22 cellular contexts compared by ENCODE assay signal in genomic region chr7:44705434-44705833, GRCh38. TPM values are rescaled to one million over a fixed set of nuclear protein-coding genes. Genes with fewer than 3 reads are reported as not detected.
A peak's percentile ranks its signal among the peaks of the same experiment; 100 is the strongest.
DNase-seq lines count a peak whose midpoint lies in the region; ATAC-seq, FAIRE-seq and TF ChIP-seq lines count a peak whose summit lies in the region.
"Had no signal": no experiment of that assay in that cellular context is flagged by ENCODE, and none has a peak within 500 bp of the region (broad histone marks: within the 10 kb centered on the region; RNA-seq: fewer than 3 reads in every experiment).

No MANE protein-coding gene starts in this region.

- no peak overlapping the region for H2AFZ ChIP-seq in K562 (ENCODE audit: low read depth, low read length)
- H2AFZ ChIP-seq: GM23248 had no signal

- BruUV-seq in K562 (replicated peaks; lab: Mats Ljungman, UMichigan), result no TSS peak

- no peaks in the 10 kb centered on the region for H3K4me1 Mint-ChIP-seq in activated naive CD4-positive, alpha-beta T cell treated with anti-CD3 and anti-CD28 coated beads, Interleukin-2, amount 50 U/mL, for 24 hours
- no peaks in the 10 kb centered on the region for H3K4me1 Mint-ChIP-seq in activated naive CD4-positive, alpha-beta T cell treated with anti-CD3 and anti-CD28 coated beads for 36 hours (ENCODE audit: low read depth)
- H3K4me1 Mint-ChIP-seq in WTC11, result no peaks in the 10 kb centered on the region

- no peak for ATAC-seq in WTC11
- no peak for ATAC-seq in K562

- no peak for DNase-seq in activated naive CD4-positive, alpha-beta T cell treated with anti-CD3 and anti-CD28 coated beads for 36 hours
- DNase-seq in WTC11 (ENCODE audit: low spot score) (no peak), K562 (ENCODE audit: extremely low read depth in 1 of 4, low spot score in 3 of 4) (no peak), spleen (peak; percentile 11), caudate nucleus (lab: John Stamatoyannopoulos, UW) (no peak), T1000 (lab: John Stamatoyannopoulos, UW) (no peak)
- DNase-seq in activated effector memory CD4-positive, alpha-beta T cell treated with Interleukin-2 at 50 U/mL for 16 hours, result no peak
- DNase-seq: CD4-positive, alpha-beta T cell; DMS153; GM23248; NCI-H1092 treated with DMSO at 0.1 percent for 48 hours; NCI-H1436 treated with DMSO at 0.1 percent for 48 hours; NCI-H1930; NCI-H510A; NK-92 treated with Interleukin-12 subunit alpha and Interleukin-12 subunit beta, amount 100 ng/mL, for 24 hours; SHP77 treated with DMSO at 0.1 percent for 48 hours had no signal

- 92% methylated on average over 3 of the region's 3 CpGs for WGBS in K562 (ENCODE audit: insufficient coverage, low coverage, missing lambda C conversion rate)
- WGBS in spleen, 5 donors, result 89 to 99% (median 97%) methylated on average over 3 of the region's 3 CpGs

- H3K9me3 ChIP-seq in K562 (replicated peaks; ENCODE audit: control insufficient read depth, insufficient read depth, low read depth, low read length) (no peaks in the 10 kb centered on the region), spleen (no peaks in the 10 kb centered on the region)
- H3K9me3 ChIP-seq: HAP-1 had no signal

- H3K4me3 Mint-ChIP-seq in activated naive CD4-positive, alpha-beta T cell treated with anti-CD3 and anti-CD28 coated beads, Interleukin-2, amount 50 U/mL, for 24 hours, result no peak overlapping the region
- H3K4me3 Mint-ChIP-seq in activated naive CD4-positive, alpha-beta T cell treated with anti-CD3 and anti-CD28 coated beads for 36 hours, result no peak overlapping the region
- no peak overlapping the region for H3K4me3 Mint-ChIP-seq in WTC11
- H3K4me3 Mint-ChIP-seq: CD4-positive, alpha-beta T cell had no signal

- H3K4me1 ChIP-seq in K562 (replicated peaks in 1 of 2; ENCODE audit: control insufficient read depth in 2 of 2, insufficient read depth in 2 of 2, low read length in 2 of 2) (peaks cover 0 to 6% of the 10 kb centered on the region in 2 experiments; a peak in 2 of 5 replicates), spleen (no peaks in the 10 kb centered on the region)
- H3K4me1 ChIP-seq: HAP-1 had no signal

- no peak for TF ChIP-seq CTCF in WTC11 (IDR thresholded peaks at IDR 0.05)
- TF ChIP-seq CTCF in K562 (IDR thresholded peaks at IDR 0.05 in 2 of 3, conservative IDR thresholded peaks at IDR 0.05 in 1 of 3; ENCODE audit: insufficient read depth in 2 of 3, low read depth in 1 of 3, low read length in 3 of 3), result no peak
- no peak for TF ChIP-seq CTCF in spleen (IDR thresholded peaks at IDR 0.05 in 8 of 11, conservative IDR thresholded peaks at IDR 0.05 in 3 of 11)

- no peak for TF ChIP-seq EP300 in K562 (IDR thresholded peaks at IDR 0.05; ENCODE audit: low read length)

- H3K4me3 ChIP-seq in K562 (no peak overlapping the region), spleen (no peak overlapping the region)
- H3K4me3 ChIP-seq: BLaER1, GM23248, HAP-1 had no signal

- POLR2A ChIA-PET in WTC11 (lab: Charles Lee), result no interaction called here
- POLR2A ChIA-PET in K562 (lab: Yijun Ruan, JAX), result interaction anchor here (0.6 kb wide), 1 partner anchor 275 kb away, joined by 3 read pairs; no protein-coding TSS in a partner anchor

- TF ChIP-seq RAD21 in K562 (CRISPR knock-in tag; conservative IDR thresholded peaks at IDR 0.05 in 1 of 2, IDR thresholded peaks at IDR 0.05 in 1 of 2), result no peak

- CTCF ChIA-PET in activated naive CD4-positive, alpha-beta T cell treated with anti-CD3 and anti-CD28 coated beads for 36 hours (lab: Charles Lee), result interaction anchor here (0.6 to 0.7 kb wide), 2 partner anchors 10 to 430 kb away, joined by 3 to 4 read pairs; no protein-coding TSS in a partner anchor
- CTCF ChIA-PET in WTC11 (lab: Charles Lee), result no interaction called here
- CTCF ChIA-PET in K562 (lab: Yijun Ruan, JAX; ENCODE audit: low intra/inter-chr PET ratio), result no interaction called here

- H3K27ac Mint-ChIP-seq in activated naive CD4-positive, alpha-beta T cell treated with anti-CD3 and anti-CD28 coated beads, Interleukin-2, amount 50 U/mL, for 24 hours, result peak overlapping the region; percentile 35
- no peak overlapping the region for H3K27ac Mint-ChIP-seq in activated naive CD4-positive, alpha-beta T cell treated with anti-CD3 and anti-CD28 coated beads for 36 hours
- H3K27ac Mint-ChIP-seq in WTC11, result peak overlapping the region; percentile 83; the same call in 1 of the 2 replicates
- H3K27ac Mint-ChIP-seq: CD4-positive, alpha-beta T cell had no signal

- in situ Hi-C loops in K562 (cut with MboI), result no loop called here

- no peaks in the 10 kb centered on the region for H4K20me1 ChIP-seq in K562 (replicated peaks; ENCODE audit: control insufficient read depth, insufficient read depth, low read length)
- H4K20me1 ChIP-seq: BLaER1 had no signal

- H3K36me3 Mint-ChIP-seq in activated naive CD4-positive, alpha-beta T cell treated with anti-CD3 and anti-CD28 coated beads, Interleukin-2, amount 50 U/mL, for 24 hours, result peaks cover 14% of the 10 kb centered on the region
- peaks cover 37% of the 10 kb centered on the region for H3K36me3 Mint-ChIP-seq in activated naive CD4-positive, alpha-beta T cell treated with anti-CD3 and anti-CD28 coated beads for 36 hours (ENCODE audit: low read depth)
- peaks cover 35% of the 10 kb centered on the region for H3K36me3 Mint-ChIP-seq in WTC11

- intact Hi-C loops in activated naive CD4-positive, alpha-beta T cell treated with anti-CD3 and anti-CD28 coated beads for 36 hours (cut with micrococcal nuclease), result no loop called here
- intact Hi-C loops in K562 (cut with micrococcal nuclease) (no loop called here), spleen (cut with DNase I; ENCODE audit: low total_unique reads) (no loop called here)

- H3K27ac ChIP-seq in K562 (ENCODE audit: extremely low read depth, low read depth, low read length) (no peak overlapping the region), spleen (no peak overlapping the region), caudate nucleus (ENCODE audit: low read depth, low read length) (no peak overlapping the region)
- H3K27ac ChIP-seq: BLaER1, GM23248, KMS-11, RWPE1 had no signal

- no peaks in the 10 kb centered on the region for H3K27me3 ChIP-seq in K562 (ENCODE audit: control insufficient read depth in 2 of 2, insufficient read depth in 2 of 2, low read length in 2 of 2)
- H3K27me3 ChIP-seq in spleen (replicated peaks in 1 of 7), result no peaks in the 10 kb centered on the region
- H3K27me3 ChIP-seq: BLaER1 had no signal

- TF ChIP-seq POLR2A in K562 (conservative IDR thresholded peaks at IDR 0.05) (no peak), spleen (IDR thresholded peaks at IDR 0.05) (no peak)

- FAIRE-seq in K562 (lab: Jason Lieb, UNC), result no peak
- FAIRE-seq: GM12891 had no signal

- no peak overlapping the region for H3K4me2 ChIP-seq in K562 (ENCODE audit: insufficient read depth, low read length)
- H3K4me2 ChIP-seq: BLaER1, KMS-11 had no signal

- no peaks in the 10 kb centered on the region for H3K79me2 ChIP-seq in K562 (ENCODE audit: control insufficient read depth, insufficient read depth, low read length)

- H3K9me3 Mint-ChIP-seq in activated naive CD4-positive, alpha-beta T cell treated with anti-CD3 and anti-CD28 coated beads, Interleukin-2, amount 50 U/mL, for 24 hours, result no peaks in the 10 kb centered on the region
- H3K9me3 Mint-ChIP-seq in activated naive CD4-positive, alpha-beta T cell treated with anti-CD3 and anti-CD28 coated beads for 36 hours, result no peaks in the 10 kb centered on the region
- no peaks in the 10 kb centered on the region for H3K9me3 Mint-ChIP-seq in WTC11
- H3K9me3 Mint-ChIP-seq: CD4-positive, alpha-beta T cell had no signal

- no peaks in the 10 kb centered on the region for H3K27me3 Mint-ChIP-seq in activated naive CD4-positive, alpha-beta T cell treated with anti-CD3 and anti-CD28 coated beads, Interleukin-2, amount 50 U/mL, for 24 hours
- H3K27me3 Mint-ChIP-seq in activated naive CD4-positive, alpha-beta T cell treated with anti-CD3 and anti-CD28 coated beads for 36 hours (ENCODE audit: low read depth), result no peaks in the 10 kb centered on the region
- no peaks in the 10 kb centered on the region for H3K27me3 Mint-ChIP-seq in WTC11 (ENCODE audit: low read depth)
- H3K27me3 Mint-ChIP-seq: CD4-positive, alpha-beta T cell had no signal

- H3K9me1 ChIP-seq in K562 (ENCODE audit: control insufficient read depth, insufficient read depth, low read length), result peaks cover 3% of the 10 kb centered on the region

- H3K9ac ChIP-seq in K562 (ENCODE audit: insufficient read depth in 1 of 2, low read depth in 2 of 2, low read length in 2 of 2), result no peak overlapping the region
- H3K9ac ChIP-seq: BLaER1, GM23248, KMS-11 had no signal

- H3K36me3 ChIP-seq in K562 (ENCODE audit: control insufficient read depth, insufficient read depth, low read length) (peaks cover 50% of the 10 kb centered on the region; the same call in 2 of the 3 replicates), spleen (peaks cover 0 to 98% (median 81%) of the 10 kb centered on the region in 6 donors)

TF ChIP-seq in WTC11, 78 proteins besides CTCF, POLR2A, EP300 and RAD21 (continues in another document):
- no peak for TF ChIP-seq ZBTB21 (CRISPR knock-in tag; IDR thresholded peaks at IDR 0.05; ENCODE audit: borderline replicate concordance)
- no peak for TF ChIP-seq ZNF416 (CRISPR knock-in tag; IDR thresholded peaks at IDR 0.05)

TF ChIP-seq in K562, 482 proteins besides CTCF, POLR2A, EP300 and RAD21 (continues in another document):
- TF ChIP-seq STAG1 (CRISPR knock-in tag; IDR thresholded peaks at IDR 0.05; ENCODE audit: borderline replicate concordance) (no peak), TRIM24 (IDR thresholded peaks at IDR 0.05) (peak; percentile 23 to 25; a peak in 1 of 4 replicates)

RNA-seq across cellular contexts. Expression of gene ZMIZ2, which starts 43.2 kb away (rescaled TPM):
- 10 to 100 TPM; 83.1 to 86.5 TPM for total RNA-seq in activated naive CD4-positive, alpha-beta T cell treated with anti-CD3 and anti-CD28 coated beads for 36 hours
- 97.0 to 102 TPM (median 99.1 TPM) in 3 replicates for total RNA-seq in WTC11 (2021)
- 88.7 and 221 TPM in 2 replicates for total RNA-seq in K562 (2011; cell fraction: chromatin; rRNA removed; ENCODE audit: low replicate concordance)
- total RNA-seq in K562 (2011; cell fraction: nucleolus; rRNA removed), result 115 and 124 TPM in 2 replicates
- 100 and 113 TPM in 2 replicates for total RNA-seq in K562 (2011; cell fraction: nucleoplasm; rRNA removed)
- 4.5 and 8.0 TPM in 2 replicates for total RNA-seq in K562 (2014; rRNA removed)
- 2.6 and 4.3 TPM in 2 replicates for total RNA-seq in K562 (2014; rRNA removed; fragmentation: Illumina TruSeq; extraction: Trizol)
- 4.9 and 5.9 TPM in 2 replicates for total RNA-seq in K562 (2015; rRNA removed; fragmentation: Illumina TruSeq; extraction: Trizol)
- 34.7 and 40.3 TPM in 2 replicates for total RNA-seq in K562 (2021)
- 5.2 and 12.7 TPM in 2 replicates for polyA plus RNA-seq in K562 (2011; rRNA removed)
- 3.5 and 5.4 TPM in 2 replicates for polyA plus RNA-seq in K562 (2011; cell fraction: cytosol; rRNA removed)
- polyA plus RNA-seq in K562 (2011; cell fraction: nucleus; rRNA removed), result 93.5 and 148 TPM in 2 replicates
- polyA plus RNA-seq in K562 (2012), result 39.3 and 55.6 TPM in 2 replicates
- polyA plus RNA-seq in K562 (2014; fragmentation: Illumina TruSeq; extraction: Trizol), result 15.5 and 22.3 TPM in 2 replicates
- polyA plus RNA-seq in K562 (2014; fragmentation: Nextera tagmentation; extraction: Ambion mirVana), result under 1 TPM; 0.13 to 0.18 TPM
- 19.1 and 20.0 TPM in 2 replicates for polyA plus RNA-seq in K562 (2014; rRNA removed)
- 7.6 and 8.2 TPM in 2 replicates for polyA minus RNA-seq in K562 (2011; rRNA and poly(A)+ RNA removed)
- polyA minus RNA-seq in K562 (2011; cell fraction: cytosol; rRNA and poly(A)+ RNA removed), result 9.3 and 11.0 TPM in 2 replicates
- polyA minus RNA-seq in K562 (2011; cell fraction: nucleus; rRNA and poly(A)+ RNA removed), result 36.5 and 37.0 TPM in 2 replicates
- total RNA-seq in spleen, result 100 to 1,000 TPM in 4 of 7 donors, 10 to 100 TPM in 3; 35.6 to 160 (median 125) TPM
- 10 to 100 TPM; 27.7 to 95.7 (median 64.5) TPM for polyA plus RNA-seq in spleen
